ENCODE assay signal across 1 cellular context in genomic region chr16:53047515-53047914, GRCh38. TPM values are rescaled to one million over a fixed set of nuclear protein-coding genes. Genes with fewer than 3 reads are reported as not detected.
"Had no signal": no experiment of that assay in that cellular context is flagged by ENCODE, and none has a peak within 500 bp of the region (broad histone marks: within the 10 kb centered on the region; RNA-seq: fewer than 3 reads in every experiment).

No MANE protein-coding gene starts in this region.

RNA-seq across cellular contexts. Expression of gene CHD9NB, which starts 5.2 kb away (rescaled TPM):
- total RNA-seq: mononuclear cell had no signal
